In genomic region chr13:42363941-42364612, GRCh38 we compare ENCODE assay signal across 15 cellular contexts.
DNase-seq lines count a peak whose midpoint lies in the region; ATAC-seq and TF ChIP-seq lines count a peak whose summit lies in the region.
"Had no signal": no experiment of that assay in that cellular context is flagged by ENCODE, and none has a peak within 500 bp of the region (broad histone marks: within the 10 kb centered on the region; RNA-seq: fewer than 3 reads in every experiment).

No MANE protein-coding gene starts in this region.

- no peaks in the 10 kb centered on the region for H3K27me3 Mint-ChIP-seq in MCF 10A (ENCODE audit: insufficient read depth, unreplicated experiment)
- peaks cover 1% of the 10 kb centered on the region for H3K27me3 Mint-ChIP-seq in activated T-helper 1 cell treated with anti-CD3 and anti-CD28 coated beads, Interleukin-12 subunit alpha, Interleukin-12 subunit beta, Interleukin-2, Interleukin-4 antibody, amounts not matched to agents 30 ng/mL and 10 ng/mL and 1 ng/mL, durations not matched to agents 14 hours and 24 hours and 36 hours (ENCODE audit: insufficient read depth)
- H3K27me3 Mint-ChIP-seq: central memory CD8-positive, alpha-beta T cell; type B pancreatic cell had no signal

- H3K4me1 ChIP-seq in breast epithelium (no peaks in the 10 kb centered on the region), SJCRH30 (peaks cover 3% of the 10 kb centered on the region)

- peaks cover 12% of the 10 kb centered on the region for H3K4me1 Mint-ChIP-seq in MCF 10A (ENCODE audit: insufficient read depth, unreplicated experiment)
- H3K4me1 Mint-ChIP-seq in activated T-helper 1 cell treated with anti-CD3 and anti-CD28 coated beads, Interleukin-12 subunit alpha, Interleukin-12 subunit beta, Interleukin-2, Interleukin-4 antibody, amounts not matched to agents 30 ng/mL and 10 ng/mL and 1 ng/mL, durations not matched to agents 14 hours and 24 hours and 36 hours (ENCODE audit: low read depth), result peaks cover 37% of the 10 kb centered on the region
- H3K4me1 Mint-ChIP-seq: neural crest cell had no signal

- H3K27ac ChIP-seq in breast epithelium (no peak overlapping the region), SJCRH30 (no peak overlapping the region)

- CTCF ChIA-PET in MCF 10A (lab: Yijun Ruan, JAX), result interaction anchor here (0.6 to 1.0 kb wide), 4 partner anchors 9 to 326 kb away, joined by 3 to 5 read pairs (median 4); no protein-coding TSS in a partner anchor

- no TSS peak for BruUV-seq in MCF 10A (replicated peaks; lab: Mats Ljungman, UMichigan)

- H3K36me3 ChIP-seq in breast epithelium (peaks cover 4% of the 10 kb centered on the region), SJCRH30 (no peaks in the 10 kb centered on the region)

- POLR2A ChIA-PET in MCF 10A (lab: Yijun Ruan, JAX), result interaction anchor here (0.6 to 1.1 kb wide), 2 partner anchors 32 kb away, joined by 3 read pairs; no protein-coding TSS in a partner anchor

- H3K9me3 ChIP-seq in breast epithelium, result no peaks in the 10 kb centered on the region
- no peaks in the 10 kb centered on the region for H3K9me3 ChIP-seq in SJCRH30 (replicated peaks)

- no peak overlapping the region for H3K4me3 Mint-ChIP-seq in MCF 10A (ENCODE audit: unreplicated experiment)
- no peak overlapping the region for H3K4me3 Mint-ChIP-seq in activated T-helper 1 cell treated with anti-CD3 and anti-CD28 coated beads, Interleukin-12 subunit alpha, Interleukin-12 subunit beta, Interleukin-2, Interleukin-4 antibody, amounts not matched to agents 30 ng/mL and 10 ng/mL and 1 ng/mL, durations not matched to agents 14 hours and 24 hours and 36 hours
- H3K4me3 Mint-ChIP-seq: central memory CD8-positive, alpha-beta T cell; neural crest cell; type B pancreatic cell had no signal

- no peaks in the 10 kb centered on the region for H3K9me3 Mint-ChIP-seq in MCF 10A (ENCODE audit: unreplicated experiment)
- no peaks in the 10 kb centered on the region for H3K9me3 Mint-ChIP-seq in activated T-helper 1 cell treated with anti-CD3 and anti-CD28 coated beads, Interleukin-12 subunit alpha, Interleukin-12 subunit beta, Interleukin-2, Interleukin-4 antibody, amounts not matched to agents 30 ng/mL and 10 ng/mL and 1 ng/mL, durations not matched to agents 14 hours and 24 hours and 36 hours
- H3K9me3 Mint-ChIP-seq: central memory CD8-positive, alpha-beta T cell; neural crest cell; type B pancreatic cell had no signal

- H3K27ac Mint-ChIP-seq in MCF 10A (ENCODE audit: low read depth, unreplicated experiment), result no peak overlapping the region
- H3K27ac Mint-ChIP-seq in activated T-helper 1 cell treated with anti-CD3 and anti-CD28 coated beads, Interleukin-12 subunit alpha, Interleukin-12 subunit beta, Interleukin-2, Interleukin-4 antibody, amounts not matched to agents 30 ng/mL and 10 ng/mL and 1 ng/mL, durations not matched to agents 14 hours and 24 hours and 36 hours, result no peak overlapping the region
- H3K27ac Mint-ChIP-seq: type B pancreatic cell had no signal

- no peaks in the 10 kb centered on the region for H3K36me3 Mint-ChIP-seq in MCF 10A (ENCODE audit: insufficient read depth, unreplicated experiment)
- peaks cover 1% of the 10 kb centered on the region for H3K36me3 Mint-ChIP-seq in activated T-helper 1 cell treated with anti-CD3 and anti-CD28 coated beads, Interleukin-12 subunit alpha, Interleukin-12 subunit beta, Interleukin-2, Interleukin-4 antibody, amounts not matched to agents 30 ng/mL and 10 ng/mL and 1 ng/mL, durations not matched to agents 14 hours and 24 hours and 36 hours (ENCODE audit: low read depth)
- H3K36me3 Mint-ChIP-seq: type B pancreatic cell had no signal

- no peak for TF ChIP-seq POLR2A in breast epithelium (IDR thresholded peaks at IDR 0.05)

- DNase-seq in MCF 10A (ENCODE audit: unreplicated experiment) (peak; percentile 65), breast epithelium (ENCODE audit: low spot score in 2 of 2) (no peak), SJCRH30 (peak; percentile 33 to 42), fibroblast of pulmonary artery (ENCODE audit: low read depth) (peak; percentile 40), NCI-H1105 treated with DMSO at 0.1 percent for 48 hours (lab: John Stamatoyannopoulos, UW) (no peak), NCI-H2029 (lab: John Stamatoyannopoulos, UW) (no peak)
- no peak for DNase-seq in activated T-helper 1 cell treated with anti-CD3 and anti-CD28 coated beads, Interleukin-12 subunit alpha, Interleukin-12 subunit beta, Interleukin-2, Interleukin-4 antibody, amounts not matched to agents 30 ng/mL and 10 ng/mL and 1 ng/mL, durations not matched to agents 14 hours and 24 hours and 36 hours (ENCODE audit: low spot score)
- DNase-seq: activated effector memory CD4-positive, alpha-beta T cell treated with anti-CD3 and anti-CD28 coated beads, Interleukin-2, amount 50 U/mL, for 16 hours; left colon; NCI-H1105; NCI-H748 treated with DMSO at 0.1 percent for 48 hours had no signal

- no peak for ATAC-seq in HG02852 (IDR thresholded peaks at IDR 0.05; ENCODE audit: unreplicated experiment)
- ATAC-seq: left colon had no signal

- no peak overlapping the region for H3K4me3 ChIP-seq in breast epithelium
- no peak overlapping the region for H3K4me3 ChIP-seq in SJCRH30
- no peak overlapping the region for H3K4me3 ChIP-seq in fibroblast of pulmonary artery (replicated peaks; ENCODE audit: low read depth, low read length)

- intact Hi-C loops in MCF 10A (cut with micrococcal nuclease) (loop anchor here (1.0 kb wide), 1 partner anchor 231 kb away; no protein-coding TSS in a partner anchor), breast epithelium (cut with DNase I; ENCODE audit: low total_unique reads) (no loop called here)
- intact Hi-C loops in activated T-helper 1 cell treated with anti-CD3 and anti-CD28 coated beads, Interleukin-12 subunit alpha, Interleukin-12 subunit beta, Interleukin-2, Interleukin-4 antibody, amounts not matched to agents 30 ng/mL and 10 ng/mL and 1 ng/mL, durations not matched to agents 14 hours and 24 hours and 36 hours (cut with micrococcal nuclease), result no loop called here

- TF ChIP-seq CTCF in MCF 10A (IDR thresholded peaks at IDR 0.05; ENCODE audit: unreplicated experiment), result no peak
- TF ChIP-seq CTCF in breast epithelium (IDR thresholded peaks at IDR 0.05), result no peak
- no peak for TF ChIP-seq CTCF in fibroblast of pulmonary artery (IDR thresholded peaks at IDR 0.05; ENCODE audit: low read length, missing control alignments)

- H3K27me3 ChIP-seq in breast epithelium (no peaks in the 10 kb centered on the region), SJCRH30 (no peaks in the 10 kb centered on the region; the same call in 1 of the 2 replicates)

Comparison
In these comparisons a context has a peak if more than half of its experiments do, and no peak if none do; other contexts are left out.
1. DNase-seq: peak in MCF 10A (single experiment), SJCRH30 (2 of 2) and fibroblast of pulmonary artery (single experiment); none in breast epithelium (0 of 2), activated T-helper 1 cell treated with anti-CD3 and anti-CD28 coated beads, Interleukin-12 subunit alpha, Interleukin-12 subunit beta, Interleukin-2, Interleukin-4 antibody, amounts not matched to agents 30 ng/mL and 10 ng/mL and 1 ng/mL, durations not matched to agents 14 hours and 24 hours and 36 hours (single experiment), NCI-H1105 treated with DMSO at 0.1 percent for 48 hours (single experiment) and NCI-H2029 (single experiment).